ENCODE assay signal across 8 cellular contexts in the genomic region with DNA sequence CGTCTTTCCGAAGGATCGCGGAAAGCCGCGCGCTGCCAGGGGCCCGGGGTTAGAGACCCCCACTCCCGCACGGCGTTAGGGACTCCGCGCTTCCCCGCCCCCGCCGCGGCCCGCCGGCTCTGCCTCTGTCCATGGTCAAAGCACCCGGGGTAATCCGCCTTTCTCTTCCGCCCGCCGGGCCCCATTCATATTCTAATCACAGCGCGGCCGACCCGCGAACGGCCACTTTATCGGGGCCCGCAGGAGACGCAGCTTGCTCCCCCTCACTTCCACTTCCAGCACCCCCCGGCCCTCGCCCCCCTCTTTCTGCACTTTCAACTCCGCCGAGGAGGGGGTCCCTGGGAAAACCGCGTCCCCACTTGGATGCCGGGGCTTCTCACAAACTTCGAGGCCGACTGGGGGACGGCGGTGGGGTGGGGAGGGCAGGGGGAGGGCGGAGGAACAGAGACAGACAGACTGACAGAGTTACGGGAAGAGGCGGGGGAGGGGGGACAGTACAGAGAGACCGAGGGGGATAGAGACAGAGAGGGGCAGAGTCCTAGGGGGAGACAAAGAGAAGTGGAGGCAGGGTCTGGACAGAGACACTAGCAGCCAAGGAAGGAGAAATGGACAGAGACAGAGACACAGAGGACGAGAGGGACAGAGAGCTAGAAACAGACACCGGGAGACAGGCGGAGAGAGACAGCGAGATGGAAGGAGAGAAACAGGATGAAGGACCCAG. TPM values are rescaled to one million over a fixed set of nuclear protein-coding genes. Genes with fewer than 3 reads are reported as not detected.
A peak's percentile ranks its signal among the peaks of the same experiment; 100 is the strongest.
DNase-seq lines count a peak whose midpoint lies in the region; ATAC-seq, FAIRE-seq and TF ChIP-seq lines count a peak whose summit lies in the region.

No MANE protein-coding gene starts in this region.

- peak overlapping the region; percentile 62 for H3K4me3 ChIP-seq in HAP-1

- no peak overlapping the region for H3K27ac Mint-ChIP-seq in central memory CD8-positive, alpha-beta T cell (ENCODE audit: low read depth)
- no peak overlapping the region for H3K27ac Mint-ChIP-seq in memory B cell

- peaks cover 83% of the 10 kb centered on the region for H3K27me3 Mint-ChIP-seq in central memory CD8-positive, alpha-beta T cell
- H3K27me3 Mint-ChIP-seq in memory B cell = peaks cover 25% of the 10 kb centered on the region

- peaks cover 9% of the 10 kb centered on the region for H3K4me1 Mint-ChIP-seq in central memory CD8-positive, alpha-beta T cell
- H3K4me1 Mint-ChIP-seq in memory B cell = peaks cover 13% of the 10 kb centered on the region

- H3K4me1 ChIP-seq in HAP-1 = peaks cover 16% of the 10 kb centered on the region

- no peaks in the 10 kb centered on the region for H3K36me3 Mint-ChIP-seq in central memory CD8-positive, alpha-beta T cell (ENCODE audit: insufficient read depth)
- no peaks in the 10 kb centered on the region for H3K36me3 Mint-ChIP-seq in memory B cell

- H3K4me3 Mint-ChIP-seq in central memory CD8-positive, alpha-beta T cell = peak overlapping the region; percentile 19
- H3K4me3 Mint-ChIP-seq in memory B cell = peak overlapping the region; percentile 39

- DNase-seq in AG20443 (ENCODE audit: low spot score) (peak; percentile 71), HAP-1 (ENCODE audit: low spot score in 2 of 2) (peak; percentile 78 to 86), memory B cell (ENCODE audit: low spot score in 2 of 2) (no peak), KG1 (lab: John Stamatoyannopoulos, UW) (no peak), GM12892 (ENCODE audit: insufficient read length) (no peak)
- DNase-seq in central memory CD8-positive, alpha-beta T cell (ENCODE audit: low spot score in 2 of 2) = no peak
- DNase-seq in stimulated activated naive CD4-positive, alpha-beta T cell treated with Interleukin-2 at 50 U/mL for 16 hours (lab: John Stamatoyannopoulos, UW) = no peak

- no peaks in the 10 kb centered on the region for H3K9me3 ChIP-seq in HAP-1

- FAIRE-seq in GM12892 (lab: Jason Lieb, UNC) = no peak

- H3K9me3 Mint-ChIP-seq in central memory CD8-positive, alpha-beta T cell = no peaks in the 10 kb centered on the region
- no peaks in the 10 kb centered on the region for H3K9me3 Mint-ChIP-seq in memory B cell

- no peak for TF ChIP-seq POLR2A in GM12892 (IDR thresholded peaks at IDR 0.05; ENCODE audit: low read depth, low read length)

- in situ Hi-C loops in HAP-1 (cut with MboI; ENCODE audit: low sequenced_read_pairs) = no loop called here

- no peak for ATAC-seq in central memory CD8-positive, alpha-beta T cell (replicated peaks; ENCODE audit: extremely low read depth, poor library complexity, severe bottlenecking)
- ATAC-seq in memory B cell (ENCODE audit: low read depth) (no peak), GM19351 (IDR thresholded peaks at IDR 0.05; ENCODE audit: unreplicated experiment) (no peak)

- no peaks in the 10 kb centered on the region for H3K27me3 ChIP-seq in HAP-1 (ENCODE audit: low read depth)

- H3K36me3 ChIP-seq in HAP-1 (replicated peaks) = no peaks in the 10 kb centered on the region

RNA-seq across cellular contexts. Expression of a gene that starts 1.1 kb away (rescaled TPM):
- 0.11 TPM for polyA plus RNA-seq in GM12892 (2012; ENCODE audit: missing spikeins)

Comparison
In these comparisons a context has a peak if more than half of its experiments do, and no peak if none do; other contexts are left out.
1. DNase-seq: peak in AG20443 (single experiment) and HAP-1 (2 of 2); none in central memory CD8-positive, alpha-beta T cell (0 of 2), memory B cell (0 of 2), stimulated activated naive CD4-positive, alpha-beta T cell treated with Interleukin-2 at 50 U/mL for 16 hours (single experiment), KG1 (single experiment) and GM12892 (single experiment).